Comparison of ENCODE assay signal across 9 cellular contexts in the genomic region with DNA sequence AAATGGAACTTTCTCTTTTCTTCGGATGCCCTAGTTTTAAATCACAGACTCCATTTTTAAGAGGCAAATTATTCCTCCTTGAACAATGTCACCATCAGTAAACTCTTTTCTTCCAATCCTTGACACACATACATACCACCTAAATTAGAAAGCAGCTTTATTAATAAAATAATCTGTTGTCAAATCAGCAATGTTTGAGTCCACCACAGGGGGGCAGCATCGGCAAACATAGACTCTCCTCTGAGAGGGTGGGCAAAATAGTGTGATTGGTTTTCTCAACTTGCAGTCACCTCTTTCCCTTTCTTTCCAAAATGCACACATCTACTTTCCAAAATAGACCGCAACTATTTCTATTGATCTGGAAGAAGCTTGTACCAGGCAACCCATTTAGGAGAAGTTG.
A peak's percentile ranks its signal among the peaks of the same experiment; 100 is the strongest.
DNase-seq lines count a peak whose midpoint lies in the region; ATAC-seq, FAIRE-seq and TF ChIP-seq lines count a peak whose summit lies in the region.
"Had no signal": no experiment of that assay in that cellular context is flagged by ENCODE, and none has a peak within 500 bp of the region (broad histone marks: within the 10 kb centered on the region; RNA-seq: fewer than 3 reads in every experiment).

No MANE protein-coding gene starts in this region.

- no peak for ATAC-seq in activated CD8-positive, alpha-beta T cell treated with anti-CD3 and anti-CD28 coated beads, Interleukin-2, amount 10 ng/mL, durations not matched to agents 7 days and 5 days
- no peak for ATAC-seq in HG02884 (IDR thresholded peaks at IDR 0.05; ENCODE audit: unreplicated experiment)

- CTCF ChIA-PET in HEK293T (lab: Yijun Ruan, JAX): interaction anchor here (0.6 to 1.6 kb wide), 5 partner anchors 12 to 116 kb away, joined by 3 to 7 read pairs (median 3); no protein-coding TSS in a partner anchor
- CTCF ChIA-PET in activated CD8-positive, alpha-beta T cell treated with anti-CD3 and anti-CD28 coated beads, Interleukin-2, amount 10 ng/mL, durations not matched to agents 7 days and 5 days (lab: Charles Lee): interaction anchor here (0.6 to 3.6 kb wide), 16 partner anchors 9 to 458 kb away, joined by 3 to 22 read pairs (median 4); no protein-coding TSS in a partner anchor

- no peaks in the 10 kb centered on the region for H3K9me3 Mint-ChIP-seq in activated CD8-positive, alpha-beta T cell treated with anti-CD3 and anti-CD28 coated beads, Interleukin-2, amount 10 ng/mL, durations not matched to agents 7 days and 5 days (ENCODE audit: insufficient read depth)
- no peaks in the 10 kb centered on the region for H3K9me3 Mint-ChIP-seq in glutamatergic neuron (ENCODE audit: unreplicated experiment)

- no peaks in the 10 kb centered on the region for H3K27me3 Mint-ChIP-seq in activated CD8-positive, alpha-beta T cell treated with anti-CD3 and anti-CD28 coated beads, Interleukin-2, amount 10 ng/mL, durations not matched to agents 7 days and 5 days (ENCODE audit: low read depth)
- H3K27me3 Mint-ChIP-seq in glutamatergic neuron (ENCODE audit: unreplicated experiment): peaks cover 3% of the 10 kb centered on the region

- FAIRE-seq in urothelium cell line (lab: Jason Lieb, UNC): no peak

- peak overlapping the region; percentile 68 for H3K4me3 Mint-ChIP-seq in activated CD8-positive, alpha-beta T cell treated with anti-CD3 and anti-CD28 coated beads, Interleukin-2, amount 10 ng/mL, durations not matched to agents 7 days and 5 days
- no peak overlapping the region for H3K4me3 Mint-ChIP-seq in glutamatergic neuron (ENCODE audit: unreplicated experiment)

- peak overlapping the region; percentile 81 for H3K27ac Mint-ChIP-seq in activated CD8-positive, alpha-beta T cell treated with anti-CD3 and anti-CD28 coated beads, Interleukin-2, amount 10 ng/mL, durations not matched to agents 7 days and 5 days
- no peak overlapping the region for H3K27ac Mint-ChIP-seq in glutamatergic neuron (ENCODE audit: unreplicated experiment)

- H3K4me1 Mint-ChIP-seq in activated CD8-positive, alpha-beta T cell treated with anti-CD3 and anti-CD28 coated beads, Interleukin-2, amount 10 ng/mL, durations not matched to agents 7 days and 5 days (ENCODE audit: low read depth): peaks cover 33% of the 10 kb centered on the region
- H3K4me1 Mint-ChIP-seq in glutamatergic neuron (ENCODE audit: low read depth, unreplicated experiment): no peaks in the 10 kb centered on the region

- no peaks in the 10 kb centered on the region for H3K36me3 Mint-ChIP-seq in activated CD8-positive, alpha-beta T cell treated with anti-CD3 and anti-CD28 coated beads, Interleukin-2, amount 10 ng/mL, durations not matched to agents 7 days and 5 days (ENCODE audit: low read depth)
- no peaks in the 10 kb centered on the region for H3K36me3 Mint-ChIP-seq in glutamatergic neuron (ENCODE audit: unreplicated experiment)

- no peak overlapping the region for H3K4me3 ChIP-seq in AG09309 (ENCODE audit: control insufficient read depth, low read depth, low read length)
- H3K4me3 ChIP-seq: HAP-1 had no signal

- POLR2A ChIA-PET in HEK293T (lab: Yijun Ruan, JAX): no interaction called here
- POLR2A ChIA-PET in activated CD8-positive, alpha-beta T cell treated with anti-CD3 and anti-CD28 coated beads, Interleukin-2, amount 10 ng/mL, durations not matched to agents 7 days and 5 days (lab: Charles Lee): interaction anchor here (0.9 to 1.1 kb wide), 2 partner anchors 444 to 458 kb away, joined by 3 read pairs; no protein-coding TSS in a partner anchor

- peak; percentile 22 for TF ChIP-seq CTCF in AG09309 (IDR thresholded peaks at IDR 0.05; ENCODE audit: control insufficient read depth, insufficient read depth, low read depth, low read length, missing control alignments)
- peak; percentile 83 for TF ChIP-seq CTCF in glutamatergic neuron (IDR thresholded peaks at IDR 0.05; ENCODE audit: partially characterized antibody, unreplicated experiment)

- DNase-seq in AG09309 (ENCODE audit: low read depth) (no peak), HEK293T (ENCODE audit: extremely low spot score) (peak; percentile 22), glutamatergic neuron (peak; percentile 68), urothelium cell line (ENCODE audit: low spot score) (peak; percentile 26), HCEC 1CT (no peak), putamen (ENCODE audit: low spot score) (no peak)
- peak; percentile 61 for DNase-seq in activated CD8-positive, alpha-beta T cell treated with anti-CD3 and anti-CD28 coated beads, Interleukin-2, amount 10 ng/mL, durations not matched to agents 7 days and 5 days

TF ChIP-seq in HEK293T, 16 proteins besides CTCF, POLR2A, EP300 and RAD21:
- TF ChIP-seq TARDBP (IDR thresholded peaks at IDR 0.05): no peak
- TF ChIP-seq FOXA1 (IDR thresholded peaks at IDR 0.05): no peak
- no peak for TF ChIP-seq LEF1 (IDR thresholded peaks at IDR 0.05; ENCODE audit: borderline replicate concordance)
TF ChIP-seq in HEK293T: peak in this region for 0.

Comparison
In these comparisons a context has a peak if more than half of its experiments do, and no peak if none do; other contexts are left out.
1. DNase-seq: peak in HEK293T (single experiment), activated CD8-positive, alpha-beta T cell treated with anti-CD3 and anti-CD28 coated beads, Interleukin-2, amount 10 ng/mL, durations not matched to agents 7 days and 5 days (single experiment), glutamatergic neuron (single experiment) and urothelium cell line (single experiment); none in AG09309 (single experiment), HCEC 1CT (single experiment) and putamen (single experiment).